Comparison of ENCODE assay signal across 15 cellular contexts in genomic region chr14:100071545-100071944, GRCh38. TPM values are rescaled to one million over a fixed set of nuclear protein-coding genes. Genes with fewer than 3 reads are reported as not detected.
DNase-seq lines count a peak whose midpoint lies in the region; ATAC-seq, FAIRE-seq and TF ChIP-seq lines count a peak whose summit lies in the region.
"Had no signal": no experiment of that assay in that cellular context is flagged by ENCODE, and none has a peak within 500 bp of the region (broad histone marks: within the 10 kb centered on the region; RNA-seq: fewer than 3 reads in every experiment).

No MANE protein-coding gene starts in this region.

- CTCF ChIA-PET in activated CD4-positive, alpha-beta memory T cell treated with anti-CD3 and anti-CD28 coated beads for 36 hours (lab: Charles Lee), result interaction anchor here (1.0 to 16.8 kb wide), 12 partner anchors 10 to 150 kb away, joined by 3 to 573 read pairs (median 8); no protein-coding TSS in a partner anchor

- intact Hi-C loops in CD14-positive monocyte (cut with micrococcal nuclease), result loop anchor here in 1 of 2 donors (5.0 kb wide), 1 partner anchor 36 kb away; no protein-coding TSS in a partner anchor
- intact Hi-C loops in activated CD4-positive, alpha-beta memory T cell treated with anti-CD3 and anti-CD28 coated beads for 36 hours (cut with micrococcal nuclease), result no loop called here

- POLR2A ChIA-PET in activated CD4-positive, alpha-beta memory T cell treated with anti-CD3 and anti-CD28 coated beads for 36 hours (lab: Charles Lee), result interaction anchor here (1.2 to 16.6 kb wide), 6 partner anchors 9 to 142 kb away, joined by 4 to 302 read pairs (median 6); no protein-coding TSS in a partner anchor

- TF ChIP-seq CTCF in CD14-positive monocyte (IDR thresholded peaks at IDR 0.05) (no peak), GM06990 (IDR thresholded peaks at IDR 0.05; ENCODE audit: insufficient read depth, low read length, poor library complexity, severe bottlenecking) (no peak), D721Med (IDR thresholded peaks at IDR 0.05; ENCODE audit: insufficient read depth, missing control alignments) (no peak), glutamatergic neuron (IDR thresholded peaks at IDR 0.05; ENCODE audit: partially characterized antibody, unreplicated experiment) (no peak)

- H3K4me1 Mint-ChIP-seq in CD14-positive monocyte (peaks cover 78% of the 10 kb centered on the region), memory B cell (peaks cover 57% of the 10 kb centered on the region), glutamatergic neuron (ENCODE audit: low read depth, unreplicated experiment) (peaks cover 37% of the 10 kb centered on the region)
- peaks cover 88% of the 10 kb centered on the region for H3K4me1 Mint-ChIP-seq in activated CD4-positive, alpha-beta memory T cell treated with anti-CD3 and anti-CD28 coated beads for 36 hours (ENCODE audit: low read depth)

- peaks cover 20% of the 10 kb centered on the region for H3K36me3 ChIP-seq in GM06990 (ENCODE audit: control insufficient read depth, insufficient read depth, low read length)
- H3K36me3 ChIP-seq: adrenal gland, thoracic aorta had no signal

- H3K4me3 Mint-ChIP-seq in CD14-positive monocyte (no peak overlapping the region), memory B cell (peak overlapping the region; percentile 11), glutamatergic neuron (ENCODE audit: unreplicated experiment) (no peak overlapping the region)
- H3K4me3 Mint-ChIP-seq in activated CD4-positive, alpha-beta memory T cell treated with anti-CD3 and anti-CD28 coated beads for 36 hours, result peak overlapping the region; percentile 51

- no peaks in the 10 kb centered on the region for H3K27me3 ChIP-seq in GM06990 (replicated peaks; ENCODE audit: control insufficient read depth, insufficient read depth, low read length)
- H3K27me3 ChIP-seq: adrenal gland had no signal

- no peak overlapping the region for H3K4me3 ChIP-seq in GM06990 (replicated peaks; ENCODE audit: low read depth, low read length)
- H3K4me3 ChIP-seq: adrenal gland, K562, thoracic aorta had no signal

- DNase-seq in CD14-positive monocyte (ENCODE audit: low spot score) (no peak), GM06990 (ENCODE audit: extremely low read depth, insufficient read length) (peak; percentile 25), memory B cell (ENCODE audit: low spot score in 2 of 2) (no peak), D721Med (ENCODE audit: insufficient read length, low spot score) (no peak), glutamatergic neuron (no peak), NCI-H1694 (lab: John Stamatoyannopoulos, UW) (no peak)
- peak; percentile 56 for DNase-seq in activated CD4-positive, alpha-beta memory T cell treated with anti-CD3 and anti-CD28 coated beads for 36 hours
- DNase-seq: adrenal gland, caudate nucleus, NCI-H1105, NCI-H2227 treated with DMSO at 0.1 percent for 48 hours, SHP77 treated with DMSO at 0.1 percent for 48 hours had no signal

- H3K9me3 Mint-ChIP-seq in CD14-positive monocyte (peaks cover 0 to 2% (median 0%) of the 10 kb centered on the region in 7 donors), memory B cell (no peaks in the 10 kb centered on the region), glutamatergic neuron (ENCODE audit: unreplicated experiment) (no peaks in the 10 kb centered on the region)
- no peaks in the 10 kb centered on the region for H3K9me3 Mint-ChIP-seq in activated CD4-positive, alpha-beta memory T cell treated with anti-CD3 and anti-CD28 coated beads for 36 hours

- peak overlapping the region in 6 of 7 donors; percentile 50 to 94 (median 70) for H3K27ac Mint-ChIP-seq in CD14-positive monocyte
- H3K27ac Mint-ChIP-seq in activated CD4-positive, alpha-beta memory T cell treated with anti-CD3 and anti-CD28 coated beads for 36 hours, result peak overlapping the region; percentile 85
- H3K27ac Mint-ChIP-seq in memory B cell, result peak overlapping the region; percentile 71
- H3K27ac Mint-ChIP-seq in glutamatergic neuron (ENCODE audit: unreplicated experiment), result no peak overlapping the region

- ATAC-seq in memory B cell (ENCODE audit: low read depth) (no peak), HG03139 (IDR thresholded peaks at IDR 0.05; ENCODE audit: unreplicated experiment) (no peak)
- ATAC-seq: K562 had no signal

- FAIRE-seq in D721Med (lab: Jason Lieb, UNC), result no peak
- FAIRE-seq: K562 had no signal

- H3K27me3 Mint-ChIP-seq in CD14-positive monocyte (ENCODE audit: low read depth in 3 of 3), result peaks cover 0 to 2% (median 0%) of the 10 kb centered on the region in 3 donors
- no peaks in the 10 kb centered on the region for H3K27me3 Mint-ChIP-seq in activated CD4-positive, alpha-beta memory T cell treated with anti-CD3 and anti-CD28 coated beads for 36 hours
- no peaks in the 10 kb centered on the region for H3K27me3 Mint-ChIP-seq in memory B cell
- no peaks in the 10 kb centered on the region for H3K27me3 Mint-ChIP-seq in glutamatergic neuron (ENCODE audit: unreplicated experiment)

- peaks cover 25 to 28% of the 10 kb centered on the region in 2 donors for H3K36me3 Mint-ChIP-seq in CD14-positive monocyte
- peaks cover 30% of the 10 kb centered on the region for H3K36me3 Mint-ChIP-seq in activated CD4-positive, alpha-beta memory T cell treated with anti-CD3 and anti-CD28 coated beads for 36 hours
- peaks cover 17% of the 10 kb centered on the region for H3K36me3 Mint-ChIP-seq in memory B cell
- H3K36me3 Mint-ChIP-seq in glutamatergic neuron (ENCODE audit: unreplicated experiment), result no peaks in the 10 kb centered on the region

RNA-seq across cellular contexts. Expression of gene EVL, which starts 6.3 kb away (rescaled TPM):
- 1 to 10 TPM; 3.2 to 6.7 TPM for polyA plus RNA-seq in CD14-positive monocyte
- total RNA-seq in activated CD4-positive, alpha-beta memory T cell treated with anti-CD3 and anti-CD28 coated beads for 36 hours, result 100 to 1,000 TPM; 174 to 180 TPM
- 381 TPM for total RNA-seq in glutamatergic neuron (ENCODE audit: unreplicated experiment)

Comparison
In these comparisons a context has a peak if more than half of its experiments do, and no peak if none do; other contexts are left out.
1. DNase-seq: peak in GM06990 (single experiment) and activated CD4-positive, alpha-beta memory T cell treated with anti-CD3 and anti-CD28 coated beads for 36 hours (single experiment); none in CD14-positive monocyte (single experiment), memory B cell (0 of 2), D721Med (single experiment), glutamatergic neuron (single experiment) and NCI-H1694 (single experiment).
2. H3K4me3 Mint-ChIP-seq: peak in activated CD4-positive, alpha-beta memory T cell treated with anti-CD3 and anti-CD28 coated beads for 36 hours (single experiment) and memory B cell (single experiment); none in CD14-positive monocyte (0 of 2) and glutamatergic neuron (single experiment).